ENCODE assay signal across 19 cellular contexts in the genomic region with DNA sequence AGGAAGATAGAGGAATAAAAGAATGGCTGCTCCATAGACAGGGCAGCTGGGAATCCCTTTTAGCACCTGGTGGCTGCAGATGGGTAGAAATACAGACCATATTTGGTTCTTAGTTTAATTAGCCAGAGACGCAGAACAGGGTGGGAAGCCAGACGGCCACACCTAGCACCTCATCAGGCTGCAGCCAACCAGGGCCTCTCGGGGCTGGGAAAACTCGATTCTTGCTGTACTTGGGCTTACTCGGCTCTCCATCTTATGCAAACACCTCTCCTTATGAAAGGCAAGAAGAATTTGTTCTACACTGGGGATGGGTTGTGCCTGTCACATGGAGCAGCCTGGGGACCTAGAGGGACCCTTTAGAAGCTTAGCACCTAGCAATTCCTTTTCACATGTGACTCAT. TPM values are rescaled to one million over a fixed set of nuclear protein-coding genes. Genes with fewer than 3 reads are reported as not detected.
DNase-seq lines count a peak whose midpoint lies in the region; ATAC-seq and TF ChIP-seq lines count a peak whose summit lies in the region.
"Had no signal": no experiment of that assay in that cellular context is flagged by ENCODE, and none has a peak within 500 bp of the region (broad histone marks: within the 10 kb centered on the region; RNA-seq: fewer than 3 reads in every experiment).

No MANE protein-coding gene starts in this region.

- H3K27me3 ChIP-seq in GM23338 (ENCODE audit: insufficient read depth) (no peaks in the 10 kb centered on the region), neutrophil (no peaks in the 10 kb centered on the region)
- H3K27me3 ChIP-seq in CD8-positive, alpha-beta memory T cell (ENCODE audit: insufficient read depth, low read length, poor library complexity, severe bottlenecking), result no peaks in the 10 kb centered on the region
- H3K27me3 ChIP-seq: tibial artery had no signal

- H4K20me1 ChIP-seq in GM23338 (replicated peaks; ENCODE audit: insufficient read depth), result no peaks in the 10 kb centered on the region

- POLR2A ChIA-PET in CD8-positive, alpha-beta memory T cell (lab: Charles Lee), result no interaction called here

- H3K9me3 ChIP-seq in neutrophil, result no peaks in the 10 kb centered on the region
- no peaks in the 10 kb centered on the region for H3K9me3 ChIP-seq in CD8-positive, alpha-beta memory T cell (ENCODE audit: low read length)
- H3K9me3 ChIP-seq: colonic mucosa, psoas muscle, tibial artery had no signal

- ATAC-seq in GM23338 (peak; percentile 71), esophagus mucosa (peak; percentile 91), GM18858 (IDR thresholded peaks at IDR 0.05; ENCODE audit: unreplicated experiment) (no peak), HG03520 (IDR thresholded peaks at IDR 0.05; ENCODE audit: unreplicated experiment) (no peak)
- ATAC-seq: stimulated activated memory B cell treated with anti-CD40 and anti-IgM and Interleukin-4, amounts not matched to agents 10 μg/mL and 1 μg/mL and 100 μg/mL, for 72 hours had no signal

- H3K4me3 ChIP-seq in GM23338 (no peak overlapping the region), neutrophil (ENCODE audit: low read depth in 1 of 2, low read length in 1 of 2) (no peak overlapping the region)
- H3K4me3 ChIP-seq in CD8-positive, alpha-beta memory T cell (ENCODE audit: low read length), result no peak overlapping the region
- H3K4me3 ChIP-seq: colonic mucosa, psoas muscle, tibial artery had no signal

- H2AFZ ChIP-seq in GM23338, result no peak overlapping the region

- no peaks in the 10 kb centered on the region for H3F3A ChIP-seq in GM23338 (replicated peaks; ENCODE audit: low read depth)

- H3K27me3 Mint-ChIP-seq in GM23338 (ENCODE audit: insufficient read depth, low read depth, poor library complexity), result peaks cover 5% of the 10 kb centered on the region
- H3K27me3 Mint-ChIP-seq in CD8-positive, alpha-beta memory T cell, result peaks cover 0 to 17% of the 10 kb centered on the region in 2 donors
- H3K27me3 Mint-ChIP-seq: activated CD4-positive, alpha-beta T cell treated with anti-CD3 and anti-CD28 coated beads, Interleukin-2, amount 10 ng/mL, durations not matched to agents 24 days and 14 days; stimulated activated memory B cell treated with anti-CD40 and anti-IgM and Interleukin-4, amounts not matched to agents 10 μg/mL and 1 μg/mL and 100 μg/mL, for 72 hours had no signal

- H3K79me2 ChIP-seq in GM23338 (replicated peaks; ENCODE audit: insufficient read depth), result no peaks in the 10 kb centered on the region

- H3K27ac Mint-ChIP-seq in GM23338, result no peak overlapping the region
- H3K27ac Mint-ChIP-seq in CD8-positive, alpha-beta memory T cell, result no peak overlapping the region
- H3K27ac Mint-ChIP-seq: activated CD4-positive, alpha-beta T cell treated with anti-CD3 and anti-CD28 coated beads, Interleukin-2, amount 10 ng/mL, durations not matched to agents 24 days and 14 days; IgD-negative memory B cell; stimulated activated memory B cell treated with anti-CD40 and anti-IgM and Interleukin-4, amounts not matched to agents 10 μg/mL and 1 μg/mL and 100 μg/mL, for 72 hours had no signal

- peaks cover 11% of the 10 kb centered on the region; the same call in 2 of the 3 replicates for H3K4me1 Mint-ChIP-seq in GM23338
- H3K4me1 Mint-ChIP-seq in CD8-positive, alpha-beta memory T cell, result peaks cover 16 to 17% (median 16%) of the 10 kb centered on the region in 3 donors

- DNase-seq in GM23338 (ENCODE audit: low spot score) (peak; percentile 12), NCI-H2171 (lab: John Stamatoyannopoulos, UW) (peak; percentile 54)
- DNase-seq in CD8-positive, alpha-beta memory T cell, result no peak
- DNase-seq in activated effector memory CD4-positive, alpha-beta T cell treated with Interleukin-2 at 50 U/mL for 16 hours, result no peak
- DNase-seq: activated CD4-positive, alpha-beta T cell treated with anti-CD3 and anti-CD28 coated beads, Interleukin-2, amount 10 ng/mL, durations not matched to agents 24 days and 14 days; activated naive CD4-positive, alpha-beta T cell; AML-193; colonic mucosa; NCI-H1105 treated with DMSO at 0.1 percent for 48 hours; NCI-H345; stimulated activated CD4-positive, alpha-beta T cell treated with anti-CD3 and anti-CD28 coated beads, Interleukin-12 subunit alpha, Interleukin-12 subunit beta, amount 100 ng/mL, for 4 hours; tibial artery had no signal

- H3K36me3 Mint-ChIP-seq in GM23338 (ENCODE audit: low read depth), result no peaks in the 10 kb centered on the region
- H3K36me3 Mint-ChIP-seq in CD8-positive, alpha-beta memory T cell, result no peaks in the 10 kb centered on the region
- H3K36me3 Mint-ChIP-seq: stimulated activated memory B cell treated with anti-CD40 and anti-IgM and Interleukin-4, amounts not matched to agents 10 μg/mL and 1 μg/mL and 100 μg/mL, for 72 hours had no signal

- CTCF ChIA-PET in CD8-positive, alpha-beta memory T cell (lab: Charles Lee), result interaction anchor here (1.4 kb wide), 1 partner anchor 14 kb away, joined by 6 read pairs; no protein-coding TSS in a partner anchor

- no peaks in the 10 kb centered on the region for H3K9me2 ChIP-seq in GM23338 (ENCODE audit: insufficient read depth)

- no peak overlapping the region for H3K4me3 Mint-ChIP-seq in GM23338
- no peak overlapping the region for H3K4me3 Mint-ChIP-seq in CD8-positive, alpha-beta memory T cell
- H3K4me3 Mint-ChIP-seq: activated CD4-positive, alpha-beta T cell treated with anti-CD3 and anti-CD28 coated beads, Interleukin-2, amount 10 ng/mL, durations not matched to agents 24 days and 14 days; IgD-negative memory B cell; stimulated activated memory B cell treated with anti-CD40 and anti-IgM and Interleukin-4, amounts not matched to agents 10 μg/mL and 1 μg/mL and 100 μg/mL, for 72 hours had no signal

- TF ChIP-seq CTCF in GM23338 (conservative IDR thresholded peaks at IDR 0.05; ENCODE audit: low read depth in 2 of 2), result no peak
- TF ChIP-seq CTCF in neutrophil (IDR thresholded peaks at IDR 0.05), result no peak

- no peaks in the 10 kb centered on the region; the same call in 2 of the 3 replicates for H3K9me3 Mint-ChIP-seq in GM23338
- no peaks in the 10 kb centered on the region for H3K9me3 Mint-ChIP-seq in CD8-positive, alpha-beta memory T cell
- H3K9me3 Mint-ChIP-seq: activated CD4-positive, alpha-beta T cell treated with anti-CD3 and anti-CD28 coated beads, Interleukin-2, amount 10 ng/mL, durations not matched to agents 24 days and 14 days; IgD-negative memory B cell; stimulated activated memory B cell treated with anti-CD40 and anti-IgM and Interleukin-4, amounts not matched to agents 10 μg/mL and 1 μg/mL and 100 μg/mL, for 72 hours had no signal

- H3K4me1 ChIP-seq in GM23338 (ENCODE audit: insufficient read depth) (no peaks in the 10 kb centered on the region), neutrophil (ENCODE audit: control insufficient read depth in 1 of 2, insufficient read depth in 1 of 2, low read depth in 1 of 2, low read length in 1 of 2) (peaks cover 46 to 54% of the 10 kb centered on the region in 2 experiments)
- peaks cover 8% of the 10 kb centered on the region for H3K4me1 ChIP-seq in CD8-positive, alpha-beta memory T cell (ENCODE audit: insufficient read depth, low read length)
- H3K4me1 ChIP-seq: colonic mucosa, psoas muscle, tibial artery had no signal

- H3K27ac ChIP-seq in GM23338 (ENCODE audit: low read depth) (no peak overlapping the region), neutrophil (peak overlapping the region; percentile 95)
- H3K27ac ChIP-seq in CD8-positive, alpha-beta memory T cell (ENCODE audit: low read depth, low read length), result no peak overlapping the region
- H3K27ac ChIP-seq: colonic mucosa, psoas muscle, tibial artery had no signal

- no peak overlapping the region for H3K4me2 ChIP-seq in GM23338

- H3K36me3 ChIP-seq in GM23338 (ENCODE audit: insufficient read depth), result no peaks in the 10 kb centered on the region
- H3K36me3 ChIP-seq in neutrophil, result no peaks in the 10 kb centered on the region
- no peaks in the 10 kb centered on the region for H3K36me3 ChIP-seq in CD8-positive, alpha-beta memory T cell (ENCODE audit: insufficient read depth, low read length)
- H3K36me3 ChIP-seq: colonic mucosa, tibial artery had no signal

TF ChIP-seq in GM23338, 12 proteins besides CTCF, POLR2A, EP300 and RAD21 (continues in another document):
- TF ChIP-seq NANOG (IDR thresholded peaks at IDR 0.05; ENCODE audit: borderline replicate concordance), result no peak
- TF ChIP-seq, protein P1, sequence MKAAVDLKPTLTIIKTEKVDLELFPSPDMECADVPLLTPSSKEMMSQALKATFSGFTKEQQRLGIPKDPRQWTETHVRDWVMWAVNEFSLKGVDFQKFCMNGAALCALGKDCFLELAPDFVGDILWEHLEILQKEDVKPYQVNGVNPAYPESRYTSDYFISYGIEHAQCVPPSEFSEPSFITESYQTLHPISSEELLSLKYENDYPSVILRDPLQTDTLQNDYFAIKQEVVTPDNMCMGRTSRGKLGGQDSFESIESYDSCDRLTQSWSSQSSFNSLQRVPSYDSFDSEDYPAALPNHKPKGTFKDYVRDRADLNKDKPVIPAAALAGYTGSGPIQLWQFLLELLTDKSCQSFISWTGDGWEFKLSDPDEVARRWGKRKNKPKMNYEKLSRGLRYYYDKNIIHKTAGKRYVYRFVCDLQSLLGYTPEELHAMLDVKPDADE (IDR thresholded peaks at IDR 0.05), result no peak
- TF ChIP-seq EZH2 (IDR thresholded peaks at IDR 0.05; ENCODE audit: low read depth, unreplicated experiment), result no peak
- no peak for TF ChIP-seq STAT1 (IDR thresholded peaks at IDR 0.05; ENCODE audit: unreplicated experiment)

RNA-seq across cellular contexts. Expression of a gene that starts 19.7 kb away (rescaled TPM):
- total RNA-seq in GM23338 (2014; rRNA removed; shearing (Covaris generic)), result 30.4 and 38.0 TPM in 2 replicates
- 21.6 and 23.0 TPM in 2 replicates for polyA plus RNA-seq in GM23338 (2016; fragmentation: Nextera tagmentation; extraction: Ambion mirVana)
- 97.8 TPM for total RNA-seq in esophagus mucosa
- total RNA-seq in CD8-positive, alpha-beta memory T cell, result 100 to 1,000 TPM; 208 to 214 TPM
- 58.0 TPM for polyA plus RNA-seq in CD8-positive, alpha-beta memory T cell

RNA-seq across cellular contexts. Expression of a gene that starts 27.5 kb away (rescaled TPM):
- total RNA-seq in GM23338 (2014; rRNA removed; shearing (Covaris generic)), result 4.4 and 9.7 TPM in 2 replicates
- 2.4 and 2.5 TPM in 2 replicates for polyA plus RNA-seq in GM23338 (2016; fragmentation: Nextera tagmentation; extraction: Ambion mirVana)
- 5.1 TPM for total RNA-seq in esophagus mucosa
- total RNA-seq in CD8-positive, alpha-beta memory T cell, result 1 to 10 TPM; 3.3 to 3.5 TPM
- 17.2 TPM for polyA plus RNA-seq in CD8-positive, alpha-beta memory T cell

RNA-seq across cellular contexts. Expression of a gene that starts 28.4 kb away (rescaled TPM):
- 169 and 188 TPM in 2 replicates for total RNA-seq in GM23338 (2014; rRNA removed; shearing (Covaris generic))
- polyA plus RNA-seq in GM23338 (2016; fragmentation: Nextera tagmentation; extraction: Ambion mirVana), result 33.0 and 33.2 TPM in 2 replicates
- total RNA-seq in esophagus mucosa, result 33.0 TPM
- total RNA-seq in CD8-positive, alpha-beta memory T cell, result 100 to 1,000 TPM; 152 to 156 TPM
- polyA plus RNA-seq in CD8-positive, alpha-beta memory T cell, result 12.4 TPM

RNA-seq across cellular contexts. Expression of a gene that starts 55.6 kb away (rescaled TPM):
- 8.6 and 10.3 TPM in 2 replicates for total RNA-seq in GM23338 (2014; rRNA removed; shearing (Covaris generic))
- polyA plus RNA-seq in GM23338 (2016; fragmentation: Nextera tagmentation; extraction: Ambion mirVana), result 1.5 and 2.0 TPM in 2 replicates
- total RNA-seq in esophagus mucosa, result 0.52 TPM
- 1 to 10 TPM; 3.5 to 4.6 TPM for total RNA-seq in CD8-positive, alpha-beta memory T cell
- polyA plus RNA-seq in CD8-positive, alpha-beta memory T cell, result not detected

Comparison
In these comparisons a context has a peak if more than half of its experiments do, and no peak if none do; other contexts are left out.
1. ATAC-seq: peak in GM23338 (single experiment) and esophagus mucosa (single experiment); none in GM18858 (single experiment) and HG03520 (single experiment).
2. DNase-seq: peak in GM23338 (single experiment) and NCI-H2171 (single experiment); none in CD8-positive, alpha-beta memory T cell (0 of 5) and activated effector memory CD4-positive, alpha-beta T cell treated with Interleukin-2 at 50 U/mL for 16 hours (single experiment).